In the genomic region with DNA sequence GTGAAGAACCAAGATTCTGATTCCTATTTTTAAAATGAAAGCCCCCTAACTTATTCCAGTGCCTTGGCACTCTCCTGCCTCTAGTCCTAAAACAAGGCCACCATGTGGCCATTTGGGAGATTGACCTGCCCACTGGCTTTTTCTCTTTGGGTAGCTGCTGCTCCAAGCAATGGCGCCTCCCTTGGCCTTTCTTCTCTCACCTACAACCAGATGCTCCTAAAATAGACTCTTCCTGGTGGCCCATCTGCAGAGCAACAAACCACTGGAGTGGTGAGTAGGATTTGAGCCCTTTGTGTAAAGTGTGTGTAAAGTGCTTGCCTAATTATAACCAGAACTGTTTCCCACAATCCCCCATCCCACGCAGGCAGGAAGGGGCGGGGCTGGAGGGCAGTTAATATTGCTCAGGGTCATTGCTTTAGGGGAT, we compare ENCODE assay signal across 11 cellular contexts.
A peak's percentile ranks its signal among the peaks of the same experiment; 100 is the strongest.
DNase-seq lines count a peak whose midpoint lies in the region; ATAC-seq, FAIRE-seq and TF ChIP-seq lines count a peak whose summit lies in the region.
"Had no signal": no experiment of that assay in that cellular context is flagged by ENCODE, and none has a peak within 500 bp of the region (broad histone marks: within the 10 kb centered on the region; RNA-seq: fewer than 3 reads in every experiment).

No MANE protein-coding gene starts in this region.

- peak; percentile 77 for FAIRE-seq in D721Med (lab: Jason Lieb, UNC)
- FAIRE-seq: GM19239 had no signal

- peak; percentile 42 for TF ChIP-seq CTCF in D721Med (IDR thresholded peaks at IDR 0.05; ENCODE audit: insufficient read depth, missing control alignments)

- ATAC-seq in HG02884 (IDR thresholded peaks at IDR 0.05; ENCODE audit: unreplicated experiment) = no peak
- ATAC-seq in GM19397 (IDR thresholded peaks at IDR 0.05; ENCODE audit: unreplicated experiment) = no peak

- DNase-seq in D721Med (ENCODE audit: insufficient read length, low spot score) (no peak), HPDE6-E6E7 (ENCODE audit: extremely low spot score) (peak; percentile 46), SK-N-DZ (ENCODE audit: low spot score) (peak; percentile 65), iPS-NIHi11 (ENCODE audit: low spot score) (peak; percentile 64), NCI-H128 (lab: John Stamatoyannopoulos, UW; ENCODE audit: unreplicated experiment) (no peak)
- DNase-seq in activated naive CD4-positive, alpha-beta T cell treated with anti-CD3 and anti-CD28 coated beads, Interleukin-2, amount 50 U/mL, for 16 hours = no peak
- DNase-seq: activated effector memory CD4-positive, alpha-beta T cell treated with anti-CD3 and anti-CD28 coated beads, Interleukin-2, amount 50 U/mL, for 16 hours; stimulated activated naive B cell treated with anti-CD40 and anti-IgM and Interleukin-4, amounts not matched to agents 10 μg/mL and 1 μg/mL and 100 μg/mL, for 72 hours had no signal

Comparison
In these comparisons a context has a peak if more than half of its experiments do, and no peak if none do; other contexts are left out.
1. DNase-seq: peak in HPDE6-E6E7 (single experiment), SK-N-DZ (single experiment) and iPS-NIHi11 (single experiment); none in D721Med (single experiment), NCI-H128 (single experiment) and activated naive CD4-positive, alpha-beta T cell treated with anti-CD3 and anti-CD28 coated beads, Interleukin-2, amount 50 U/mL, for 16 hours (single experiment).